Comparison of ENCODE assay signal across 8 cellular contexts in genomic region chr20:62603021-62603906, GRCh38. TPM values are rescaled to one million over a fixed set of nuclear protein-coding genes. Genes with fewer than 3 reads are reported as not detected.
A peak's percentile ranks its signal among the peaks of the same experiment; 100 is the strongest.
DNase-seq lines count a peak whose midpoint lies in the region; ATAC-seq lines count a peak whose summit lies in the region.

No MANE protein-coding gene starts in this region.

- H3K4me3 ChIP-seq in Karpas-422 (ENCODE audit: low read length) = no peak overlapping the region

- H4K20me1 ChIP-seq in Karpas-422 (ENCODE audit: insufficient read depth, low read depth, low read length) = 0 out of 2 replicates have a peak, but pooled peaks cover 8% of the 10 kb centered on the region

- no peak overlapping the region for H3K27ac ChIP-seq in Karpas-422 (ENCODE audit: low read length)

- peaks cover 15% of the 10 kb centered on the region for H3K4me1 Mint-ChIP-seq in activated naive CD8-positive, alpha-beta T cell treated with anti-CD3 and anti-CD28 coated beads, Interleukin-2, amount 10 ng/mL, durations not matched to agents 7 days and 5 days

- H2AFZ ChIP-seq in Karpas-422 (ENCODE audit: low read length) = no peak overlapping the region

- peaks cover 34% of the 10 kb centered on the region for H3K27me3 Mint-ChIP-seq in activated naive CD8-positive, alpha-beta T cell treated with anti-CD3 and anti-CD28 coated beads, Interleukin-2, amount 10 ng/mL, durations not matched to agents 7 days and 5 days

- no peaks in the 10 kb centered on the region for H3K9me2 ChIP-seq in Karpas-422 (replicated peaks; ENCODE audit: insufficient read depth, low read length)

- H3K79me2 ChIP-seq in Karpas-422 (ENCODE audit: low read length) = no peaks in the 10 kb centered on the region

- H3K4me2 ChIP-seq in Karpas-422 (ENCODE audit: low read depth, low read length, poor library complexity, severe bottlenecking) = no peak overlapping the region

- peaks cover 17% of the 10 kb centered on the region for H3K4me1 ChIP-seq in Karpas-422 (ENCODE audit: low read length)

- H3K27ac Mint-ChIP-seq in activated naive CD8-positive, alpha-beta T cell treated with anti-CD3 and anti-CD28 coated beads, Interleukin-2, amount 10 ng/mL, durations not matched to agents 7 days and 5 days = peak overlapping the region; percentile 95

- DNase-seq in AG08396 (ENCODE audit: low spot score) (peak; percentile 56), SHP77 (lab: John Stamatoyannopoulos, UW) (peak; percentile 30 to 60), kidney glomerular epithelial cell (lab: John Stamatoyannopoulos, UW) (peak; percentile 80), Karpas-422 (no peak), putamen (ENCODE audit: low spot score) (no peak)
- peak; percentile 76 for DNase-seq in activated naive CD8-positive, alpha-beta T cell treated with anti-CD3 and anti-CD28 coated beads, Interleukin-2, amount 10 ng/mL, durations not matched to agents 7 days and 5 days
- peak; percentile 78 for DNase-seq in stimulated activated naive CD8-positive, alpha-beta T cell treated with anti-CD3 and anti-CD28 coated beads, Interleukin-15, Interleukin-2, amounts not matched to agents 100 U/mL and 50 U/mL, for 24 hours

- H3K36me3 ChIP-seq in Karpas-422 (ENCODE audit: insufficient read depth, low read length) = no peaks in the 10 kb centered on the region

- POLR2A ChIA-PET in activated naive CD8-positive, alpha-beta T cell treated with anti-CD3 and anti-CD28 coated beads, Interleukin-2, amount 10 ng/mL, durations not matched to agents 7 days and 5 days (lab: Charles Lee) = interaction anchor here (0.6 to 2.8 kb wide), 13 partner anchors 15 to 301 kb away, joined by 3 to 38 read pairs (median 5); partner anchors contain the start of genes MRGBP and SLCO4A1

- H3K4me3 Mint-ChIP-seq in activated naive CD8-positive, alpha-beta T cell treated with anti-CD3 and anti-CD28 coated beads, Interleukin-2, amount 10 ng/mL, durations not matched to agents 7 days and 5 days = peak overlapping the region; percentile 86

- peak; percentile 50 for ATAC-seq in HG03432 (IDR thresholded peaks at IDR 0.05; ENCODE audit: unreplicated experiment)
- peak; percentile 79 for ATAC-seq in activated naive CD8-positive, alpha-beta T cell treated with anti-CD3 and anti-CD28 coated beads, Interleukin-2, amount 10 ng/mL, durations not matched to agents 7 days and 5 days (ENCODE audit: low read depth)
- peak; percentile 68 for ATAC-seq in stimulated activated naive CD8-positive, alpha-beta T cell treated with anti-CD3 and anti-CD28 coated beads, Interleukin-15, Interleukin-2, amounts not matched to agents 100 U/mL and 50 U/mL, for 24 hours

- H3K9ac ChIP-seq in Karpas-422 (ENCODE audit: low read length) = no peak overlapping the region

- no peaks in the 10 kb centered on the region for H3K36me3 Mint-ChIP-seq in activated naive CD8-positive, alpha-beta T cell treated with anti-CD3 and anti-CD28 coated beads, Interleukin-2, amount 10 ng/mL, durations not matched to agents 7 days and 5 days

- no peaks in the 10 kb centered on the region for H3K9me3 Mint-ChIP-seq in activated naive CD8-positive, alpha-beta T cell treated with anti-CD3 and anti-CD28 coated beads, Interleukin-2, amount 10 ng/mL, durations not matched to agents 7 days and 5 days

- H3K27me3 ChIP-seq in Karpas-422 (ENCODE audit: low read length) = no peaks in the 10 kb centered on the region

- no peaks in the 10 kb centered on the region for H3K9me3 ChIP-seq in Karpas-422 (ENCODE audit: low read length)

RNA-seq across cellular contexts. Expression of gene SLCO4A1, which starts 39.0 kb away (rescaled TPM):
- 10 to 100 TPM; 57.5 to 61.9 TPM for total RNA-seq in activated naive CD8-positive, alpha-beta T cell treated with anti-CD3 and anti-CD28 coated beads, Interleukin-2, amount 10 ng/mL, durations not matched to agents 7 days and 5 days
- total RNA-seq in Karpas-422 (2014; rRNA removed; shearing (Covaris generic); ENCODE audit: low replicate concordance) = 0.72 TPM in 1 of 2 replicates, not detected in the other

Comparison
In these comparisons a context has a peak if more than half of its experiments do, and no peak if none do; other contexts are left out.
1. DNase-seq: peak in AG08396 (single experiment), SHP77 (2 of 2), activated naive CD8-positive, alpha-beta T cell treated with anti-CD3 and anti-CD28 coated beads, Interleukin-2, amount 10 ng/mL, durations not matched to agents 7 days and 5 days (single experiment), kidney glomerular epithelial cell (single experiment) and stimulated activated naive CD8-positive, alpha-beta T cell treated with anti-CD3 and anti-CD28 coated beads, Interleukin-15, Interleukin-2, amounts not matched to agents 100 U/mL and 50 U/mL, for 24 hours (single experiment); none in Karpas-422 (single experiment) and putamen (single experiment).
2. RNA of gene SLCO4A1, which starts 39.0 kb away (total RNA-seq): 57.5 to 61.9 TPM in activated naive CD8-positive, alpha-beta T cell treated with anti-CD3 and anti-CD28 coated beads, Interleukin-2, amount 10 ng/mL, durations not matched to agents 7 days and 5 days; 0.72 TPM in Karpas-422; every median in the first group is over 10 times any median in the second.
3. Peak in every context shown above with its lines, with median percentiles within 50 percentile points of each other: ATAC-seq.